2 cellular contexts compared by ENCODE assay signal in the genomic region with DNA sequence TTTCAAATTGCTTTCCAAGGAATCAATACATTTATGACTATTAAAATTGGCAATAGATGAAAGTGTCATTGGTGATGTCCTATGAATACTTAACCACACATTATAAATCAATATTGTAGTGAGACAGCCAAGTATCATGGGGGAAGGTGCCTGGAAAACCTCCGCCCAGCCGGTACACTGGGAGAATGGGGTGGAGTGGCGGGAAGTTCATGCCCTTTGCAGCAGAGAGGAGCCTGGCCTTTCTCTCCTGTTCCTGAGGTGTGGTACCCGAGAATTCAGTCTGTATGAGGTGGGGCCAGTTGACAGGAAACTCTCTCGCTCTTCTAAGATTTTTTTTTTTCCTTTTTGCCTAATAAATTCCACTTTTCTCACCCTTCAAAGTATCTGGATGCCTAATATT.
A peak's percentile ranks its signal among the peaks of the same experiment; 100 is the strongest.
TF ChIP-seq lines count a peak whose summit lies in the region.

No MANE protein-coding gene starts in this region.

TF ChIP-seq in liver, 16 proteins besides CTCF, POLR2A, EP300 and RAD21:
- TF ChIP-seq REST (IDR thresholded peaks at IDR 0.05) (no peak), GABPA (IDR thresholded peaks at IDR 0.05 in 1 of 2, conservative IDR thresholded peaks at IDR 0.05 in 1 of 2) (no peak), RXRA (IDR thresholded peaks at IDR 0.05) (peak; percentile 57 to 74), HNF4A (conservative IDR thresholded peaks at IDR 0.05) (peak; percentile 29 to 53), TAF1 (conservative IDR thresholded peaks at IDR 0.05) (no peak), JUND (IDR thresholded peaks at IDR 0.05) (no peak), SP1 (IDR thresholded peaks at IDR 0.05) (no peak), EGR1 (IDR thresholded peaks at IDR 0.05; ENCODE audit: low read depth in 2 of 2) (no peak), YY1 (IDR thresholded peaks at IDR 0.05) (peak; percentile 48), HNF4G (IDR thresholded peaks at IDR 0.05) (no peak)
- TF ChIP-seq, protein P1, sequence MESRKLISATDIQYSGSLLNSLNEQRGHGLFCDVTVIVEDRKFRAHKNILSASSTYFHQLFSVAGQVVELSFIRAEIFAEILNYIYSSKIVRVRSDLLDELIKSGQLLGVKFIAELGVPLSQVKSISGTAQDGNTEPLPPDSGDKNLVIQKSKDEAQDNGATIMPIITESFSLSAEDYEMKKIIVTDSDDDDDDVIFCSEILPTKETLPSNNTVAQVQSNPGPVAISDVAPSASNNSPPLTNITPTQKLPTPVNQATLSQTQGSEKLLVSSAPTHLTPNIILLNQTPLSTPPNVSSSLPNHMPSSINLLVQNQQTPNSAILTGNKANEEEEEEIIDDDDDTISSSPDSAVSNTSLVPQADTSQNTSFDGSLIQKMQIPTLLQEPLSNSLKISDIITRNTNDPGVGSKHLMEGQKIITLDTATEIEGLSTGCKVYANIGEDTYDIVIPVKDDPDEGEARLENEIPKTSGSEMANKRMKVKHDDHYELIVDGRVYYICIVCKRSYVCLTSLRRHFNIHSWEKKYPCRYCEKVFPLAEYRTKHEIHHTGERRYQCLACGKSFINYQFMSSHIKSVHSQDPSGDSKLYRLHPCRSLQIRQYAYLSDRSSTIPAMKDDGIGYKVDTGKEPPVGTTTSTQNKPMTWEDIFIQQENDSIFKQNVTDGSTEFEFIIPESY (IDR thresholded peaks at IDR 0.05) = no peak
- TF ChIP-seq, protein P2, sequence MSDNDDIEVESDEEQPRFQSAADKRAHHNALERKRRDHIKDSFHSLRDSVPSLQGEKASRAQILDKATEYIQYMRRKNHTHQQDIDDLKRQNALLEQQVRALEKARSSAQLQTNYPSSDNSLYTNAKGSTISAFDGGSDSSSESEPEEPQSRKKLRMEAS (IDR thresholded peaks at IDR 0.05) = no peak

TF ChIP-seq in HepG2, 621 proteins besides CTCF, POLR2A, EP300 and RAD21 (continued from another document):
- TF ChIP-seq, protein P3, sequence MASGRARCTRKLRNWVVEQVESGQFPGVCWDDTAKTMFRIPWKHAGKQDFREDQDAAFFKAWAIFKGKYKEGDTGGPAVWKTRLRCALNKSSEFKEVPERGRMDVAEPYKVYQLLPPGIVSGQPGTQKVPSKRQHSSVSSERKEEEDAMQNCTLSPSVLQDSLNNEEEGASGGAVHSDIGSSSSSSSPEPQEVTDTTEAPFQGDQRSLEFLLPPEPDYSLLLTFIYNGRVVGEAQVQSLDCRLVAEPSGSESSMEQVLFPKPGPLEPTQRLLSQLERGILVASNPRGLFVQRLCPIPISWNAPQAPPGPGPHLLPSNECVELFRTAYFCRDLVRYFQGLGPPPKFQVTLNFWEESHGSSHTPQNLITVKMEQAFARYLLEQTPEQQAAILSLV (CRISPR knock-in tag; IDR thresholded peaks at IDR 0.05; ENCODE audit: borderline replicate concordance) = no peak
- TF ChIP-seq RAD51 (IDR thresholded peaks at IDR 0.05; ENCODE audit: borderline replicate concordance) (no peak), ESRRA (CRISPR knock-in tag; IDR thresholded peaks at IDR 0.05; ENCODE audit: low read depth) (no peak), IKZF1 (IDR thresholded peaks at IDR 0.05) (no peak), ZNF317 (CRISPR knock-in tag; IDR thresholded peaks at IDR 0.05) (no peak)
- TF ChIP-seq, protein P4, sequence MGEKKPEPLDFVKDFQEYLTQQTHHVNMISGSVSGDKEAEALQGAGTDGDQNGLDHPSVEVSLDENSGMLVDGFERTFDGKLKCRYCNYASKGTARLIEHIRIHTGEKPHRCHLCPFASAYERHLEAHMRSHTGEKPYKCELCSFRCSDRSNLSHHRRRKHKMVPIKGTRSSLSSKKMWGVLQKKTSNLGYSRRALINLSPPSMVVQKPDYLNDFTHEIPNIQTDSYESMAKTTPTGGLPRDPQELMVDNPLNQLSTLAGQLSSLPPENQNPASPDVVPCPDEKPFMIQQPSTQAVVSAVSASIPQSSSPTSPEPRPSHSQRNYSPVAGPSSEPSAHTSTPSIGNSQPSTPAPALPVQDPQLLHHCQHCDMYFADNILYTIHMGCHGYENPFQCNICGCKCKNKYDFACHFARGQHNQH (CRISPR knock-in tag; IDR thresholded peaks at IDR 0.05) = no peak
